ENCODE assay signal across 11 cellular contexts in the genomic region with DNA sequence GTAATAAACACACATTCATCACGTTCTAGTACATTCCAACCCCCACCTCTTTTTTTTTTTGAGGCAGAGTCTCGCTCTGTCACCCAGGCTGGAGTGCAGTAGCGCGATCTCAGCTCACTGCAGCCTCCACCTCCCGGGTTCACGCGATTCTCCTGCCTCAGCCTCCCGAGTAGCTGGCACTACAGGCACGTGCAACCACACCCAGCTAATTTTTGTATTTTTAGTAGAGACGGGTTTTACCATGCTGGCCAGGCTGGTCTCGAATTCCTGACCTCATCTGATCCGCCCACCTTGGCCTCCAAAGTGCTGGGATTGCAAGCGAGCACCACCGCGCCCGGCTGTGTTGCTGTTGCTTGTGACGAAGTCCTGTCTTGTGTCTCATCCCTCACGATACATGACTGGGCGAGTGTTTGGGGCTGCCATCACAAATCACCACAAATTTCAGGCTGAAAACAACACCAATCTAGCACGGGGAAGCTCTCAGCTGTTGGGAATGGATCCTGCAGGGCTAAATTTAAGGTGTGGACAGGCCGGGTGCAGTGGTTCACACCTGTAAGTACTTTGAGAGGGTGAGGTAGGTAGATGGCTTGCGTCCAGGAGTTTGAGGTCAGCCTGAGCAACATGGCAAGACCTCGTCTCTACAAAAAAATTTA. TPM values are rescaled to one million over a fixed set of nuclear protein-coding genes. Genes with fewer than 3 reads are reported as not detected.
DNase-seq lines count a peak whose midpoint lies in the region; ATAC-seq and TF ChIP-seq lines count a peak whose summit lies in the region.
"Had no signal": no experiment of that assay in that cellular context is flagged by ENCODE, and none has a peak within 500 bp of the region (broad histone marks: within the 10 kb centered on the region; RNA-seq: fewer than 3 reads in every experiment).

No MANE protein-coding gene starts in this region.

- H3K9me3 Mint-ChIP-seq in activated T-cell treated with anti-CD3 and anti-CD28 coated beads, Interleukin-2, amount 50 U/mL, for 4 hours = no peaks in the 10 kb centered on the region
- H3K9me3 Mint-ChIP-seq in activated CD4-positive, alpha-beta memory T cell treated with anti-CD3 and anti-CD28 coated beads for 36 hours = no peaks in the 10 kb centered on the region

- H3K9me3 ChIP-seq in esophagus squamous epithelium (no peaks in the 10 kb centered on the region), thymus (ENCODE audit: control insufficient read depth) (no peaks in the 10 kb centered on the region), testis (no peaks in the 10 kb centered on the region)
- H3K9me3 ChIP-seq: heart right ventricle had no signal

- peaks cover 29 to 93% (median 31%) of the 10 kb centered on the region in 3 donors for H3K36me3 ChIP-seq in esophagus squamous epithelium
- peaks cover 59% of the 10 kb centered on the region for H3K36me3 ChIP-seq in thymus (ENCODE audit: control insufficient read depth, insufficient read depth)
- H3K36me3 ChIP-seq in testis (ENCODE audit: low read depth, missing control alignments) = no peaks in the 10 kb centered on the region

- TF ChIP-seq POLR2A in esophagus squamous epithelium (IDR thresholded peaks at IDR 0.05) (no peak), testis (IDR thresholded peaks at IDR 0.05) (no peak)

- peaks cover 40% of the 10 kb centered on the region for H3K4me1 Mint-ChIP-seq in activated T-cell treated with anti-CD3 and anti-CD28 coated beads, Interleukin-2, amount 50 U/mL, for 4 hours (ENCODE audit: low read depth)
- peaks cover 33% of the 10 kb centered on the region for H3K4me1 Mint-ChIP-seq in activated CD4-positive, alpha-beta memory T cell treated with anti-CD3 and anti-CD28 coated beads for 36 hours (ENCODE audit: low read depth)

- H3K27ac Mint-ChIP-seq in activated CD4-positive, alpha-beta memory T cell treated with anti-CD3 and anti-CD28 coated beads for 36 hours = peak overlapping the region; percentile 99

- peaks cover 17 to 63% (median 26%) of the 10 kb centered on the region in 3 donors for H3K4me1 ChIP-seq in esophagus squamous epithelium
- H3K4me1 ChIP-seq in thymus (ENCODE audit: control insufficient read depth, insufficient read depth, low read length) = peaks cover 18% of the 10 kb centered on the region
- peaks cover 7% of the 10 kb centered on the region for H3K4me1 ChIP-seq in testis

- peaks cover 22% of the 10 kb centered on the region for H3K36me3 Mint-ChIP-seq in activated T-cell treated with anti-CD3 and anti-CD28 coated beads, Interleukin-2, amount 50 U/mL, for 4 hours (ENCODE audit: insufficient read depth)
- peaks cover 71% of the 10 kb centered on the region for H3K36me3 Mint-ChIP-seq in activated CD4-positive, alpha-beta memory T cell treated with anti-CD3 and anti-CD28 coated beads for 36 hours

- no peaks in the 10 kb centered on the region for H3K27me3 Mint-ChIP-seq in activated T-cell treated with anti-CD3 and anti-CD28 coated beads, Interleukin-2, amount 50 U/mL, for 4 hours (ENCODE audit: low read depth)
- H3K27me3 Mint-ChIP-seq in activated CD4-positive, alpha-beta memory T cell treated with anti-CD3 and anti-CD28 coated beads for 36 hours = no peaks in the 10 kb centered on the region

- H3K27ac ChIP-seq in esophagus squamous epithelium = peak overlapping the region; percentile 19 to 99 (median 35)
- peak overlapping the region; percentile 15 for H3K27ac ChIP-seq in thymus (ENCODE audit: low read depth)
- H3K27ac ChIP-seq in testis = no peak overlapping the region

- intact Hi-C loops in activated CD4-positive, alpha-beta memory T cell treated with anti-CD3 and anti-CD28 coated beads for 36 hours (cut with micrococcal nuclease) = loop anchor here (5.0 kb wide), 2 partner anchors 63 to 198 kb away; partner anchors contain the start of gene BTBD2
- intact Hi-C loops in esophagus squamous epithelium (cut with DNase I) = no loop called here
- intact Hi-C loops in testis (cut with DNase I; ENCODE audit: low total_unique reads) = no loop called here

- no peak for DNase-seq in activated T-cell treated with anti-CD3 and anti-CD28 coated beads, Interleukin-2, amount 50 U/mL, for 4 hours
- no peak for DNase-seq in activated T-cell treated with anti-CD3 and anti-CD28 coated beads, Interleukin-2, amount 50 U/mL, for 1 hour
- no peak for DNase-seq in activated CD4-positive, alpha-beta memory T cell treated with anti-CD3 and anti-CD28 coated beads for 36 hours
- DNase-seq in esophagus squamous epithelium (lab: John Stamatoyannopoulos, UW) (no peak), NCI-H226 (no peak), testis (no peak)
- DNase-seq: heart right ventricle, NCI-H82, SW 1271 had no signal

- peak overlapping the region; percentile 94 for H3K4me3 Mint-ChIP-seq in activated T-cell treated with anti-CD3 and anti-CD28 coated beads, Interleukin-2, amount 50 U/mL, for 4 hours
- H3K4me3 Mint-ChIP-seq in activated CD4-positive, alpha-beta memory T cell treated with anti-CD3 and anti-CD28 coated beads for 36 hours = peak overlapping the region; percentile 99

- POLR2A ChIA-PET in activated CD4-positive, alpha-beta memory T cell treated with anti-CD3 and anti-CD28 coated beads for 36 hours (lab: Charles Lee) = no interaction called here

- no peak for TF ChIP-seq CTCF in esophagus squamous epithelium (IDR thresholded peaks at IDR 0.05)
- TF ChIP-seq CTCF in testis (IDR thresholded peaks at IDR 0.05) = no peak

- H3K4me3 ChIP-seq in esophagus squamous epithelium = no peak overlapping the region
- no peak overlapping the region for H3K4me3 ChIP-seq in thymus (ENCODE audit: low read length)
- no peak overlapping the region for H3K4me3 ChIP-seq in testis
- H3K4me3 ChIP-seq: heart right ventricle had no signal

- no peak for ATAC-seq in activated T-cell treated with anti-CD3 and anti-CD28 coated beads, Interleukin-2, amount 50 U/mL, for 4 hours
- ATAC-seq in GM18498 (IDR thresholded peaks at IDR 0.05; ENCODE audit: unreplicated experiment) = no peak
- ATAC-seq: heart right ventricle had no signal

- 43 to 46% methylated on average over 10 to 19 of the region's 23 CpGs for WGBS in esophagus squamous epithelium, 2 donors
- 92% methylated on average over 23 of the region's 23 CpGs for WGBS in thymus
- 89 to 91% methylated on average over 23 of the region's 23 CpGs for WGBS in testis, 2 donors

- CTCF ChIA-PET in activated CD4-positive, alpha-beta memory T cell treated with anti-CD3 and anti-CD28 coated beads for 36 hours (lab: Charles Lee) = interaction anchor here (1.0 to 1.2 kb wide), 2 partner anchors 10 to 13 kb away, joined by 3 to 6 read pairs; no protein-coding TSS in a partner anchor

- H3K27me3 ChIP-seq in esophagus squamous epithelium = no peaks in the 10 kb centered on the region
- H3K27me3 ChIP-seq in thymus (ENCODE audit: control insufficient read depth, insufficient read depth) = no peaks in the 10 kb centered on the region
- H3K27me3 ChIP-seq in testis = no peaks in the 10 kb centered on the region
- H3K27me3 ChIP-seq: heart right ventricle had no signal

RNA-seq across cellular contexts. Expression of gene MOB3A, which starts 15.7 kb away (rescaled TPM):
- total RNA-seq in activated T-cell treated with anti-CD3 and anti-CD28 coated beads, Interleukin-2, amount 50 U/mL, for 4 hours = 100 to 1,000 TPM; 128 to 137 (median 137) TPM
- total RNA-seq in activated CD4-positive, alpha-beta memory T cell treated with anti-CD3 and anti-CD28 coated beads for 36 hours = 100 to 1,000 TPM; 117 to 122 TPM
- total RNA-seq in esophagus squamous epithelium (10 to 100 TPM; 22.9 to 26.9 (median 23.6) TPM), testis (10 to 100 TPM; 22.8 to 31.6 TPM)
- polyA plus RNA-seq in thymus (29.7 TPM), testis (ENCODE audit: insufficient read depth, low read depth, low replicate concordance) (17.8 TPM)

RNA-seq across cellular contexts. Expression of gene IZUMO4, which starts 16.3 kb away (rescaled TPM):
- 1 to 10 TPM; 3.4 to 4.6 (median 4.2) TPM for total RNA-seq in activated T-cell treated with anti-CD3 and anti-CD28 coated beads, Interleukin-2, amount 50 U/mL, for 4 hours
- 10 to 100 TPM; 14.2 to 16.4 TPM for total RNA-seq in activated CD4-positive, alpha-beta memory T cell treated with anti-CD3 and anti-CD28 coated beads for 36 hours
- total RNA-seq in esophagus squamous epithelium = 10 to 100 TPM in 1 of 4 donors, 1 to 10 TPM in 2, not detected in 1; 3.0 to 11.4 (median 3.2) TPM
- polyA plus RNA-seq in thymus = 37.8 TPM
- 100 to 1,000 TPM; 208 to 276 TPM for total RNA-seq in testis
- 796 TPM for polyA plus RNA-seq in testis (ENCODE audit: insufficient read depth, low read depth, low replicate concordance)

RNA-seq across cellular contexts. Expression of gene MKNK2, which starts 29.4 kb away (rescaled TPM):
- 100 to 1,000 TPM; 122 to 130 (median 128) TPM for total RNA-seq in activated T-cell treated with anti-CD3 and anti-CD28 coated beads, Interleukin-2, amount 50 U/mL, for 4 hours
- total RNA-seq in activated CD4-positive, alpha-beta memory T cell treated with anti-CD3 and anti-CD28 coated beads for 36 hours = 100 to 1,000 TPM; 143 to 157 TPM
- total RNA-seq in esophagus squamous epithelium (100 to 1,000 TPM; 147 to 300 (median 189) TPM), testis (100 to 1,000 TPM in 1 of 2 donors, 10 to 100 TPM in 1; 93.0 to 103 TPM)
- polyA plus RNA-seq in thymus (97.9 TPM), testis (ENCODE audit: insufficient read depth, low read depth, low replicate concordance) (76.5 TPM)

Comparison
In these comparisons a context has a peak if more than half of its experiments do, and no peak if none do; other contexts are left out.
1. H3K27ac ChIP-seq: peak in esophagus squamous epithelium (4 of 4) and thymus (single experiment); none in testis (0 of 2).
2. RNA of gene IZUMO4, which starts 16.3 kb away (total RNA-seq): 208 to 276 TPM in testis; 14.2 to 16.4 TPM in activated CD4-positive, alpha-beta memory T cell treated with anti-CD3 and anti-CD28 coated beads for 36 hours, 3.4 to 4.6 TPM in activated T-cell treated with anti-CD3 and anti-CD28 coated beads, Interleukin-2, amount 50 U/mL, for 4 hours and 3.0 to 11.4 TPM in esophagus squamous epithelium; every median in the first group is over 10 times any median in the second.